Comparison of ENCODE assay signal across 16 cellular contexts in the genomic region with DNA sequence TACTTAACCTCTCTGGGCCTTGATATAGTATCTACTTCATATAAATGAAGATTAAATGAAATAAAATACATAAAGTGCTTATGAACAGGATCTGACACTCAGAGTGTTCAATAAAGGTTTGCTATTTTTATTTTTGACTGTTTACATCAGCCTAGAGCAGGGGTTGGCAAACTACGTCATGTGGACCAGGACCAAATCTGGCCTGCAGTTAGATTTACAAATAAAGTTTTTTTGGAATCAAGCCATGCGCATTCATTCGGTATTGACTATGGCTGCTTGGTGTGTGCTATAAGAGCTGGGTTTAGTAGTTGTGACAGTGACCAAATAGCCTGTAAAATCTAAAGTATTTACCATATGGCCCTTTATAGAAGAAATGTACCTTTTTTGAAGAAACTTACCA. TPM values are rescaled to one million over a fixed set of nuclear protein-coding genes. Genes with fewer than 3 reads are reported as not detected.
A peak's percentile ranks its signal among the peaks of the same experiment; 100 is the strongest.
DNase-seq lines count a peak whose midpoint lies in the region; ATAC-seq, FAIRE-seq and TF ChIP-seq lines count a peak whose summit lies in the region.
"Had no signal": no experiment of that assay in that cellular context is flagged by ENCODE, and none has a peak within 500 bp of the region (broad histone marks: within the 10 kb centered on the region; RNA-seq: fewer than 3 reads in every experiment).

No MANE protein-coding gene starts in this region.

- H3K9me1 ChIP-seq in K562 (ENCODE audit: control insufficient read depth, insufficient read depth, low read length) = no peaks in the 10 kb centered on the region

- H3K9me3 ChIP-seq in K562 (replicated peaks; ENCODE audit: control insufficient read depth, insufficient read depth, low read depth, low read length) (no peaks in the 10 kb centered on the region), pancreas (no peaks in the 10 kb centered on the region)

- H3K9ac ChIP-seq in K562 (ENCODE audit: insufficient read depth in 1 of 2, low read depth in 2 of 2, low read length in 2 of 2) = no peak overlapping the region
- H3K9ac ChIP-seq: BLaER1 treated with 17β-estradiol and CSF1 and Interleukin-3, amounts not matched to agents 10 nM and 100 nM had no signal

- intact Hi-C loops in left ventricle myocardium superior (cut with micrococcal nuclease) (no loop called here), cardiac septum (cut with DNase I) (no loop called here), K562 (cut with micrococcal nuclease) (loop anchor here (10.0 kb wide), 1 partner anchor 802 kb away; no protein-coding TSS in a partner anchor), pancreas (cut with DNase I) (no loop called here)

- H3K36me3 ChIP-seq in K562 (ENCODE audit: control insufficient read depth, insufficient read depth, low read length) (no peaks in the 10 kb centered on the region), pancreas (no peaks in the 10 kb centered on the region)

- H3K27ac ChIP-seq in K562 (ENCODE audit: extremely low read depth, low read depth, low read length) (no peak overlapping the region), pancreas (no peak overlapping the region)
- H3K27ac ChIP-seq: BLaER1 treated with 17β-estradiol and CSF1 and Interleukin-3, amounts not matched to agents 10 nM and 100 nM had no signal

- H4K20me1 ChIP-seq in K562 (replicated peaks; ENCODE audit: control insufficient read depth, insufficient read depth, low read length) = no peaks in the 10 kb centered on the region
- H4K20me1 ChIP-seq: BLaER1 treated with 17β-estradiol and CSF1 and Interleukin-3, amounts not matched to agents 10 nM and 100 nM had no signal

- CTCF ChIA-PET in K562 (lab: Yijun Ruan, JAX; ENCODE audit: low intra/inter-chr PET ratio) = no interaction called here

- H3K4me3 ChIP-seq in K562 (no peak overlapping the region), pancreas (no peak overlapping the region)
- H3K4me3 ChIP-seq: BLaER1 treated with 17β-estradiol and CSF1 and Interleukin-3, amounts not matched to agents 10 nM and 100 nM; GM23338 had no signal

- DNase-seq in left ventricle myocardium superior (no peak), cardiac septum (ENCODE audit: low spot score) (no peak), K562 (ENCODE audit: extremely low read depth in 1 of 4, low spot score in 3 of 4) (no peak), pancreas (no peak), GM03348 (ENCODE audit: low spot score) (no peak)
- DNase-seq: Calu3; CD8-positive, alpha-beta T cell; HCEC 1CT had no signal

- H3K27me3 ChIP-seq in K562 (ENCODE audit: control insufficient read depth in 2 of 2, insufficient read depth in 2 of 2, low read length in 2 of 2) (no peaks in the 10 kb centered on the region), pancreas (no peaks in the 10 kb centered on the region)
- H3K27me3 ChIP-seq: BLaER1 treated with 17β-estradiol and CSF1 and Interleukin-3, amounts not matched to agents 10 nM and 100 nM had no signal

- WGBS in K562 (ENCODE audit: insufficient coverage, low coverage, missing lambda C conversion rate) = 61% methylated on average over 3 of the region's 3 CpGs
- 43% methylated on average over 3 of the region's 3 CpGs for WGBS in pancreas, 2 donors

- ATAC-seq in left ventricle myocardium superior = peak; percentile 9
- ATAC-seq in K562 = no peak
- ATAC-seq in pancreas = peak; percentile 29 to 67 (median 46)
- no peak for ATAC-seq in GM21360 (IDR thresholded peaks at IDR 0.05; ENCODE audit: unreplicated experiment)
- ATAC-seq: CD8-positive, alpha-beta T cell; GM23338 had no signal

- no peak overlapping the region for H3K4me2 ChIP-seq in K562 (ENCODE audit: insufficient read depth, low read length)
- H3K4me2 ChIP-seq: BLaER1 treated with 17β-estradiol and CSF1 and Interleukin-3, amounts not matched to agents 10 nM and 100 nM; GM23338 had no signal

- no peaks in the 10 kb centered on the region for H3K79me2 ChIP-seq in K562 (ENCODE audit: control insufficient read depth, insufficient read depth, low read length)

- POLR2A ChIA-PET in K562 (lab: Yijun Ruan, JAX) = no interaction called here

- no peaks in the 10 kb centered on the region for H3K4me1 ChIP-seq in K562 (replicated peaks in 1 of 2; ENCODE audit: control insufficient read depth in 2 of 2, insufficient read depth in 2 of 2, low read length in 2 of 2)
- H3K4me1 ChIP-seq in pancreas = peaks cover 0 to 9% (median 6%) of the 10 kb centered on the region in 3 donors
- H3K4me1 ChIP-seq: BLaER1 treated with 17β-estradiol and CSF1 and Interleukin-3, amounts not matched to agents 10 nM and 100 nM had no signal

- TF ChIP-seq POLR2A in K562 (conservative IDR thresholded peaks at IDR 0.05) = no peak

- no peak for TF ChIP-seq RAD21 in K562 (CRISPR knock-in tag; conservative IDR thresholded peaks at IDR 0.05 in 1 of 2, IDR thresholded peaks at IDR 0.05 in 1 of 2)

- TF ChIP-seq CTCF in K562 (IDR thresholded peaks at IDR 0.05 in 2 of 3, conservative IDR thresholded peaks at IDR 0.05 in 1 of 3; ENCODE audit: insufficient read depth in 2 of 3, low read depth in 1 of 3, low read length in 3 of 3) (no peak), pancreas (IDR thresholded peaks at IDR 0.05) (no peak)

- no peak for FAIRE-seq in K562 (lab: Jason Lieb, UNC)
- FAIRE-seq in pancreas (lab: Jason Lieb, UNC) = no peak
- FAIRE-seq: G401.6, GM12892, GM18507, H54, HTR-8/SVneo had no signal

- in situ Hi-C loops in K562 (cut with MboI) = loop anchor here (25.0 kb wide), 1 partner anchor 794 kb away; no protein-coding TSS in a partner anchor

- no TSS peak for BruUV-seq in K562 (replicated peaks; lab: Mats Ljungman, UMichigan)

- no peak overlapping the region for H2AFZ ChIP-seq in K562 (ENCODE audit: low read depth, low read length)
- H2AFZ ChIP-seq: GM23338 had no signal

- no peak for TF ChIP-seq EP300 in K562 (IDR thresholded peaks at IDR 0.05; ENCODE audit: low read length)

RNA-seq across cellular contexts. Expression of a gene that starts 20.8 kb away (rescaled TPM):
- total RNA-seq in left ventricle myocardium superior = 14.1 TPM
- total RNA-seq in cardiac septum = 13.2 TPM
- total RNA-seq in K562 (2011; cell fraction: chromatin; rRNA removed; ENCODE audit: low replicate concordance) = 7.4 and 8.8 TPM in 2 replicates
- 5.7 and 11.1 TPM in 2 replicates for total RNA-seq in K562 (2011; cell fraction: nucleolus; rRNA removed)
- 7.6 and 8.1 TPM in 2 replicates for total RNA-seq in K562 (2011; cell fraction: nucleoplasm; rRNA removed)
- total RNA-seq in K562 (2014; rRNA removed) = 12.0 and 18.0 TPM in 2 replicates
- total RNA-seq in K562 (2014; rRNA removed; fragmentation: Illumina TruSeq; extraction: Trizol) = 9.7 and 12.7 TPM in 2 replicates
- 7.2 and 7.3 TPM in 2 replicates for total RNA-seq in K562 (2015; rRNA removed; fragmentation: Illumina TruSeq; extraction: Trizol)
- 9.1 and 9.6 TPM in 2 replicates for total RNA-seq in K562 (2021)
- 12.5 and 12.9 TPM in 2 replicates for polyA plus RNA-seq in K562 (2011; rRNA removed)
- polyA plus RNA-seq in K562 (2011; cell fraction: cytosol; rRNA removed) = 7.9 and 14.9 TPM in 2 replicates
- polyA plus RNA-seq in K562 (2011; cell fraction: nucleus; rRNA removed) = 5.3 and 7.8 TPM in 2 replicates
- 6.7 and 6.8 TPM in 2 replicates for polyA plus RNA-seq in K562 (2012)
- 6.2 and 6.5 TPM in 2 replicates for polyA plus RNA-seq in K562 (2014; fragmentation: Illumina TruSeq; extraction: Trizol)
- polyA plus RNA-seq in K562 (2014; fragmentation: Nextera tagmentation; extraction: Ambion mirVana) = 1 to 10 TPM; 1.6 to 2.2 TPM
- 10.9 and 12.5 TPM in 2 replicates for polyA plus RNA-seq in K562 (2014; rRNA removed)
- 12.9 and 14.7 TPM in 2 replicates for polyA minus RNA-seq in K562 (2011; rRNA and poly(A)+ RNA removed)
- polyA minus RNA-seq in K562 (2011; cell fraction: cytosol; rRNA and poly(A)+ RNA removed) = 2.7 and 5.4 TPM in 2 replicates
- 11.0 and 12.4 TPM in 2 replicates for polyA minus RNA-seq in K562 (2011; cell fraction: nucleus; rRNA and poly(A)+ RNA removed)
- 1 to 10 TPM; 5.6 to 9.3 (median 7.4) TPM for total RNA-seq in pancreas
- 1 to 10 TPM; 3.9 to 7.4 TPM for polyA plus RNA-seq in pancreas

RNA-seq across cellular contexts. Expression of a gene that starts 50.9 kb away (rescaled TPM):
- total RNA-seq in left ventricle myocardium superior (38.5 TPM), cardiac septum (17.6 TPM), K562 (2014; rRNA removed) (10.4 and 11.6 TPM in 2 replicates), K562 (2014; rRNA removed; fragmentation: Illumina TruSeq; extraction: Trizol) (12.7 and 15.3 TPM in 2 replicates), K562 (2015; rRNA removed; fragmentation: Illumina TruSeq; extraction: Trizol) (9.2 and 9.9 TPM in 2 replicates), K562 (2021) (11.7 and 13.0 TPM in 2 replicates), pancreas (10 to 100 TPM; 15.7 to 28.6 (median 20.0) TPM)
- total RNA-seq in K562 (2011; cell fraction: chromatin; rRNA removed; ENCODE audit: low replicate concordance) = 17.0 and 33.7 TPM in 2 replicates
- total RNA-seq in K562 (2011; cell fraction: nucleolus; rRNA removed) = 7.8 and 10.1 TPM in 2 replicates
- total RNA-seq in K562 (2011; cell fraction: nucleoplasm; rRNA removed) = 10.5 and 10.6 TPM in 2 replicates
- polyA plus RNA-seq in K562 (2011; rRNA removed) (7.9 and 9.1 TPM in 2 replicates), K562 (2014; fragmentation: Illumina TruSeq; extraction: Trizol) (8.6 and 10.4 TPM in 2 replicates), K562 (2014; fragmentation: Nextera tagmentation; extraction: Ambion mirVana) (1 to 10 TPM; 2.2 to 3.3 TPM), K562 (2014; rRNA removed) (6.9 and 7.3 TPM in 2 replicates), pancreas (1 to 10 TPM; 6.7 to 7.0 TPM)
- polyA plus RNA-seq in K562 (2011; cell fraction: cytosol; rRNA removed) = 2.1 and 3.6 TPM in 2 replicates
- 6.2 and 8.7 TPM in 2 replicates for polyA plus RNA-seq in K562 (2011; cell fraction: nucleus; rRNA removed)
- 6.6 and 6.7 TPM in 2 replicates for polyA plus RNA-seq in K562 (2012)
- 13.9 and 23.8 TPM in 2 replicates for polyA minus RNA-seq in K562 (2011; rRNA and poly(A)+ RNA removed)
- polyA minus RNA-seq in K562 (2011; cell fraction: cytosol; rRNA and poly(A)+ RNA removed) = 5.1 and 5.8 TPM in 2 replicates
- polyA minus RNA-seq in K562 (2011; cell fraction: nucleus; rRNA and poly(A)+ RNA removed) = 9.0 and 19.5 TPM in 2 replicates

Comparison
In these comparisons a context has a peak if more than half of its experiments do, and no peak if none do; other contexts are left out.
1. ATAC-seq: peak in left ventricle myocardium superior (single experiment) and pancreas (4 of 4); none in K562 (single experiment) and GM21360 (single experiment).